1 cellular context compared by ENCODE assay signal in genomic region chr2:143608758-143609157, GRCh38.
TF ChIP-seq lines count a peak whose summit lies in the region.

No MANE protein-coding gene starts in this region.

TF ChIP-seq in SK-N-SH treated with all-trans-retinoic acid at 6 μM for 48 hours, 23 proteins besides CTCF, POLR2A, EP300 and RAD21 (continued from another document):
- TF ChIP-seq PATZ1 (CRISPR knock-in tag; IDR thresholded peaks at IDR 0.05; ENCODE audit: borderline replicate concordance): no peak
TF ChIP-seq in SK-N-SH treated with all-trans-retinoic acid at 6 μM for 48 hours: peak in this region for 0.
